In genomic region chrX:76509775-76510174, GRCh38 we compare ENCODE assay signal across 27 cellular contexts.
"Had no signal": no experiment of that assay in that cellular context is flagged by ENCODE, and none has a peak within 500 bp of the region (broad histone marks: within the 10 kb centered on the region; RNA-seq: fewer than 3 reads in every experiment).

No MANE protein-coding gene starts in this region.

- H3K27ac ChIP-seq: stomach, suprapubic skin, testis, thoracic aorta, thyroid gland, tibial artery, tibial nerve, transverse colon, upper lobe of left lung, upper lobe of right lung, uterus, vagina had no signal

- H3K27me3 ChIP-seq: stomach, suprapubic skin, testis, thyroid gland, tibial artery, tibial nerve, transverse colon, upper lobe of left lung, upper lobe of right lung, uterus, vagina had no signal

- H3K4me1 ChIP-seq: stomach, suprapubic skin, testis, thyroid gland, tibial artery, tibial nerve, transverse colon, upper lobe of left lung, upper lobe of right lung, uterus, vagina had no signal

- H3K36me3 ChIP-seq: stomach, suprapubic skin, thoracic aorta, thyroid gland, tibial artery, tibial nerve, transverse colon, upper lobe of left lung, upper lobe of right lung, uterus, vagina had no signal

- H3K4me3 ChIP-seq: stomach, suprapubic skin, testis, thoracic aorta, thyroid gland, tibial artery, tibial nerve, transverse colon, upper lobe of left lung, upper lobe of right lung, uterus, vagina had no signal

- DNase-seq: stimulated activated CD4-positive, alpha-beta T cell treated with anti-CD3 and anti-CD28 coated beads, Interleukin-2, amount 100 ng/mL, for 48 hours; stimulated activated CD4-positive, alpha-beta T cell treated with anti-CD3 and anti-CD28 coated beads, Interleukin-4, amount 100 ng/mL, for 1 hour; stimulated activated CD4-positive, alpha-beta T cell treated with anti-CD3 and anti-CD28 coated beads, Interleukin-4, amount 100 ng/mL, for 24 hours; stimulated activated CD4-positive, alpha-beta T cell treated with anti-CD3 and anti-CD28 coated beads, Interleukin-4, amount 100 ng/mL, for 4 hours; stimulated activated CD8-positive, alpha-beta memory T cell treated with anti-CD3 and anti-CD28 coated beads, Interleukin-4, amount 100 ng/mL, for 48 hours; stimulated activated naive B cell treated with anti-CD40 and anti-IgM and Interleukin-4, amounts not matched to agents 10 μg/mL and 1 μg/mL and 100 μg/mL, for 72 hours; stimulated activated naive CD4-positive, alpha-beta T cell; stimulated activated naive CD4-positive, alpha-beta T cell treated with Interleukin-2 at 50 U/mL for 16 hours; stimulated activated naive CD8-positive, alpha-beta T cell treated with anti-CD3 and anti-CD28 coated beads, Interleukin-15, amount 100 ng/mL, for 72 hours; stimulated activated naive CD8-positive, alpha-beta T cell treated with anti-CD3 and anti-CD28 coated beads, Interleukin-15, Interleukin-2, amounts not matched to agents 100 U/mL and 50 U/mL, for 24 hours; stomach; substantia nigra; testis; thyroid gland; tibial artery; transverse colon; trophoblast cell; upper lobe of left lung; upper lobe of right lung; uterus had no signal

- H3K9me3 ChIP-seq: suprapubic skin, testis, thoracic aorta, thyroid gland, tibial nerve, transverse colon, upper lobe of left lung, upper lobe of right lung, uterus, vagina had no signal

- FAIRE-seq: urothelium cell line had no signal

- ATAC-seq: stimulated activated effector memory CD8-positive, alpha-beta T cell treated with anti-CD3 and anti-CD28 coated beads, Interleukin-12 subunit alpha, Interleukin-12 subunit beta, amount 100 ng/mL, for 72 hours; stimulated activated memory B cell treated with anti-CD40 and anti-IgM and Interleukin-4, amounts not matched to agents 10 μg/mL and 1 μg/mL and 100 μg/mL, for 72 hours; stimulated activated naive B cell treated with anti-CD40 and anti-IgM and Interleukin-4, amounts not matched to agents 10 μg/mL and 1 μg/mL and 100 μg/mL, for 72 hours; stimulated activated naive CD8-positive, alpha-beta T cell treated with anti-CD3 and anti-CD28 coated beads, Interleukin-15, amount 100 ng/mL, for 72 hours; stimulated activated naive CD8-positive, alpha-beta T cell treated with anti-CD3 and anti-CD28 coated beads, Interleukin-15, Interleukin-2, amounts not matched to agents 100 U/mL and 50 U/mL, for 24 hours; upper lobe of right lung had no signal
